In the genomic region with DNA sequence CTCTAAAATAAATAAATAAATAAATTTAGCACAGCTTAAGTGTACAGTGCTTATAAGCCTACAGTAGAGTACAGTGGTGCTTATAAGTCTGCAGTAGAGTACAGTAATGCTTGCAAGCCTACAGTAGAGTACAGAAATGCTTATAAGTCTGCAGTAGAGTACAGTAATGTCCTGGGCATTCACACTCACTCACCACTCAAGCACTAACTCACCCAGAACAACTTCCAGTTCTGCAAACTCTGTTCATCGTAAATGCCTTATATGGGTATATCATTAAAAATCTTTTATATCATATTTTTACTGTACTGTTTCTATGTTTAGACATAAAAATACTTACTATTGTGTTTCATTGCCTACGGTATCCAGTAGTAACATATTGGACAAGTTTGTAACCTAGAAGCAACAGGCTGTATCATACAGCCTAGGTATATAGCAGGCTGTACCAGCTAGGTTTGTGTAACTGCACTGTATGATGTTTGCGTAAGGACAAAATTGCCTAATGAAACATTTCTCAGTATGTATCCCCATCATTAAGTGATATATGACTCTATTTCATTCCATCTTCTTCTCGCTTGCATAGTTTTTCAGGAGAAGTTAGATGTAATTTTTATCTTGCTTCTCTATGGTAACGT, we compare ENCODE assay signal across 1 cellular context.
TF ChIP-seq lines count a peak whose summit lies in the region.

No MANE protein-coding gene starts in this region.

TF ChIP-seq in GM12878, 131 proteins besides CTCF, POLR2A, EP300 and RAD21:
- TF ChIP-seq, protein P1, sequence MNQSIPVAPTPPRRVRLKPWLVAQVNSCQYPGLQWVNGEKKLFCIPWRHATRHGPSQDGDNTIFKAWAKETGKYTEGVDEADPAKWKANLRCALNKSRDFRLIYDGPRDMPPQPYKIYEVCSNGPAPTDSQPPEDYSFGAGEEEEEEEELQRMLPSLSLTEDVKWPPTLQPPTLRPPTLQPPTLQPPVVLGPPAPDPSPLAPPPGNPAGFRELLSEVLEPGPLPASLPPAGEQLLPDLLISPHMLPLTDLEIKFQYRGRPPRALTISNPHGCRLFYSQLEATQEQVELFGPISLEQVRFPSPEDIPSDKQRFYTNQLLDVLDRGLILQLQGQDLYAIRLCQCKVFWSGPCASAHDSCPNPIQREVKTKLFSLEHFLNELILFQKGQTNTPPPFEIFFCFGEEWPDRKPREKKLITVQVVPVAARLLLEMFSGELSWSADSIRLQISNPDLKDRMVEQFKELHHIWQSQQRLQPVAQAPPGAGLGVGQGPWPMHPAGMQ (IDR thresholded peaks at IDR 0.05; ENCODE audit: borderline replicate concordance), result no peak
- TF ChIP-seq, protein P2, sequence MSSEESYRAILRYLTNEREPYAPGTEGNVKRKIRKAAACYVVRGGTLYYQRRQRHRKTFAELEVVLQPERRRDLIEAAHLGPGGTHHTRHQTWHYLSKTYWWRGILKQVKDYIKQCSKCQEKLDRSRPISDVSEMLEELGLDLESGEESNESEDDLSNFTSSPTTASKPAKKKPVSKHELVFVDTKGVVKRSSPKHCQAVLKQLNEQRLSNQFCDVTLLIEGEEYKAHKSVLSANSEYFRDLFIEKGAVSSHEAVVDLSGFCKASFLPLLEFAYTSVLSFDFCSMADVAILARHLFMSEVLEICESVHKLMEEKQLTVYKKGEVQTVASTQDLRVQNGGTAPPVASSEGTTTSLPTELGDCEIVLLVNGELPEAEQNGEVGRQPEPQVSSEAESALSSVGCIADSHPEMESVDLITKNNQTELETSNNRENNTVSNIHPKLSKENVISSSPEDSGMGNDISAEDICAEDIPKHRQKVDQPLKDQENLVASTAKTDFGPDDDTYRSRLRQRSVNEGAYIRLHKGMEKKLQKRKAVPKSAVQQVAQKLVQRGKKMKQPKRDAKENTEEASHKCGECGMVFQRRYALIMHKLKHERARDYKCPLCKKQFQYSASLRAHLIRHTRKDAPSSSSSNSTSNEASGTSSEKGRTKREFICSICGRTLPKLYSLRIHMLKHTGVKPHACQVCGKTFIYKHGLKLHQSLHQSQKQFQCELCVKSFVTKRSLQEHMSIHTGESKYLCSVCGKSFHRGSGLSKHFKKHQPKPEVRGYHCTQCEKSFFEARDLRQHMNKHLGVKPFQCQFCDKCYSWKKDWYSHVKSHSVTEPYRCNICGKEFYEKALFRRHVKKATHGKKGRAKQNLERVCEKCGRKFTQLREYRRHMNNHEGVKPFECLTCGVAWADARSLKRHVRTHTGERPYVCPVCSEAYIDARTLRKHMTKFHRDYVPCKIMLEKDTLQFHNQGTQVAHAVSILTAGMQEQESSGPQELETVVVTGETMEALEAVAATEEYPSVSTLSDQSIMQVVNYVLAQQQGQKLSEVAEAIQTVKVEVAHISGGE (CRISPR knock-in tag; IDR thresholded peaks at IDR 0.05), result no peak
- TF ChIP-seq, protein P3, sequence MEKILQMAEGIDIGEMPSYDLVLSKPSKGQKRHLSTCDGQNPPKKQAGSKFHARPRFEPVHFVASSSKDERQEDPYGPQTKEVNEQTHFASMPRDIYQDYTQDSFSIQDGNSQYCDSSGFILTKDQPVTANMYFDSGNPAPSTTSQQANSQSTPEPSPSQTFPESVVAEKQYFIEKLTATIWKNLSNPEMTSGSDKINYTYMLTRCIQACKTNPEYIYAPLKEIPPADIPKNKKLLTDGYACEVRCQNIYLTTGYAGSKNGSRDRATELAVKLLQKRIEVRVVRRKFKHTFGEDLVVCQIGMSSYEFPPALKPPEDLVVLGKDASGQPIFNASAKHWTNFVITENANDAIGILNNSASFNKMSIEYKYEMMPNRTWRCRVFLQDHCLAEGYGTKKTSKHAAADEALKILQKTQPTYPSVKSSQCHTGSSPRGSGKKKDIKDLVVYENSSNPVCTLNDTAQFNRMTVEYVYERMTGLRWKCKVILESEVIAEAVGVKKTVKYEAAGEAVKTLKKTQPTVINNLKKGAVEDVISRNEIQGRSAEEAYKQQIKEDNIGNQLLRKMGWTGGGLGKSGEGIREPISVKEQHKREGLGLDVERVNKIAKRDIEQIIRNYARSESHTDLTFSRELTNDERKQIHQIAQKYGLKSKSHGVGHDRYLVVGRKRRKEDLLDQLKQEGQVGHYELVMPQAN (conservative IDR thresholded peaks at IDR 0.05), result no peak
- TF ChIP-seq GABPA (IDR thresholded peaks at IDR 0.05; ENCODE audit: low read depth) (no peak), DPF2 (IDR thresholded peaks at IDR 0.05) (no peak), CBX3 (IDR thresholded peaks at IDR 0.05; ENCODE audit: borderline replicate concordance, low read depth) (no peak), EED (IDR thresholded peaks at IDR 0.05; ENCODE audit: low read depth) (no peak), RUNX3 (IDR thresholded peaks at IDR 0.05; ENCODE audit: low read length) (no peak), FOS (IDR thresholded peaks at IDR 0.05; ENCODE audit: borderline replicate concordance, extremely low read depth, insufficient read length) (no peak)
- TF ChIP-seq, protein P4, sequence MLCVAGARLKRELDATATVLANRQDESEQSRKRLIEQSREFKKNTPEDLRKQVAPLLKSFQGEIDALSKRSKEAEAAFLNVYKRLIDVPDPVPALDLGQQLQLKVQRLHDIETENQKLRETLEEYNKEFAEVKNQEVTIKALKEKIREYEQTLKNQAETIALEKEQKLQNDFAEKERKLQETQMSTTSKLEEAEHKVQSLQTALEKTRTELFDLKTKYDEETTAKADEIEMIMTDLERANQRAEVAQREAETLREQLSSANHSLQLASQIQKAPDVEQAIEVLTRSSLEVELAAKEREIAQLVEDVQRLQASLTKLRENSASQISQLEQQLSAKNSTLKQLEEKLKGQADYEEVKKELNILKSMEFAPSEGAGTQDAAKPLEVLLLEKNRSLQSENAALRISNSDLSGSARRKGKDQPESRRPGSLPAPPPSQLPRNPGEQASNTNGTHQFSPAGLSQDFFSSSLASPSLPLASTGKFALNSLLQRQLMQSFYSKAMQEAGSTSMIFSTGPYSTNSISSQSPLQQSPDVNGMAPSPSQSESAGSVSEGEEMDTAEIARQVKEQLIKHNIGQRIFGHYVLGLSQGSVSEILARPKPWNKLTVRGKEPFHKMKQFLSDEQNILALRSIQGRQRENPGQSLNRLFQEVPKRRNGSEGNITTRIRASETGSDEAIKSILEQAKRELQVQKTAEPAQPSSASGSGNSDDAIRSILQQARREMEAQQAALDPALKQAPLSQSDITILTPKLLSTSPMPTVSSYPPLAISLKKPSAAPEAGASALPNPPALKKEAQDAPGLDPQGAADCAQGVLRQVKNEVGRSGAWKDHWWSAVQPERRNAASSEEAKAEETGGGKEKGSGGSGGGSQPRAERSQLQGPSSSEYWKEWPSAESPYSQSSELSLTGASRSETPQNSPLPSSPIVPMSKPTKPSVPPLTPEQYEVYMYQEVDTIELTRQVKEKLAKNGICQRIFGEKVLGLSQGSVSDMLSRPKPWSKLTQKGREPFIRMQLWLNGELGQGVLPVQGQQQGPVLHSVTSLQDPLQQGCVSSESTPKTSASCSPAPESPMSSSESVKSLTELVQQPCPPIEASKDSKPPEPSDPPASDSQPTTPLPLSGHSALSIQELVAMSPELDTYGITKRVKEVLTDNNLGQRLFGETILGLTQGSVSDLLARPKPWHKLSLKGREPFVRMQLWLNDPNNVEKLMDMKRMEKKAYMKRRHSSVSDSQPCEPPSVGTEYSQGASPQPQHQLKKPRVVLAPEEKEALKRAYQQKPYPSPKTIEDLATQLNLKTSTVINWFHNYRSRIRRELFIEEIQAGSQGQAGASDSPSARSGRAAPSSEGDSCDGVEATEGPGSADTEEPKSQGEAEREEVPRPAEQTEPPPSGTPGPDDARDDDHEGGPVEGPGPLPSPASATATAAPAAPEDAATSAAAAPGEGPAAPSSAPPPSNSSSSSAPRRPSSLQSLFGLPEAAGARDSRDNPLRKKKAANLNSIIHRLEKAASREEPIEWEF (IDR thresholded peaks at IDR 0.05; ENCODE audit: insufficient replicate concordance, low read depth, low read length), result no peak
